In genomic region chr17:55722016-55722706, GRCh38 we compare ENCODE assay signal across 11 cellular contexts. TPM values are rescaled to one million over a fixed set of nuclear protein-coding genes. Genes with fewer than 3 reads are reported as not detected.
A peak's percentile ranks its signal among the peaks of the same experiment; 100 is the strongest.
DNase-seq lines count a peak whose midpoint lies in the region; ATAC-seq, FAIRE-seq and TF ChIP-seq lines count a peak whose summit lies in the region.
"Had no signal": no experiment of that assay in that cellular context is flagged by ENCODE, and none has a peak within 500 bp of the region (broad histone marks: within the 10 kb centered on the region; RNA-seq: fewer than 3 reads in every experiment).

No MANE protein-coding gene starts in this region.

- H3K4me3 ChIP-seq in BJ (ENCODE audit: low read depth, low read length) (peak overlapping the region; percentile 10), K562 (no peak overlapping the region), right cardiac atrium (ENCODE audit: low read length) (peak overlapping the region; percentile 39)

- ATAC-seq in K562 (peak; percentile 13; the same call in 1 of the 3 replicates), right cardiac atrium (no peak), GM18519 (IDR thresholded peaks at IDR 0.05; ENCODE audit: low FRiP score, unreplicated experiment) (no peak)

- intact Hi-C loops in K562 (cut with micrococcal nuclease), result no loop called here
- intact Hi-C loops in right cardiac atrium (cut with DNase I), result no loop called here

- no peak for FAIRE-seq in K562 (lab: Jason Lieb, UNC)
- FAIRE-seq: D721Med, GM18507 had no signal

- H3K9me3 ChIP-seq in K562 (replicated peaks; ENCODE audit: control insufficient read depth, insufficient read depth, low read depth, low read length) (no peaks in the 10 kb centered on the region), right cardiac atrium (ENCODE audit: control insufficient read depth, low read length) (no peaks in the 10 kb centered on the region)

- DNase-seq in BJ (ENCODE audit: low read depth), result no peak
- DNase-seq in K562 (ENCODE audit: extremely low read depth in 1 of 4, low spot score in 3 of 4), result no peak
- DNase-seq in right cardiac atrium, result no peak
- peak; percentile 31 for DNase-seq in retina
- DNase-seq in AG08396 (ENCODE audit: low spot score), result no peak
- no peak for DNase-seq in foreskin melanocyte
- DNase-seq in GM03348 (ENCODE audit: low spot score), result no peak
- DNase-seq: caudate nucleus had no signal

- TF ChIP-seq EP300 in K562 (IDR thresholded peaks at IDR 0.05; ENCODE audit: low read length), result 0 out of 2 replicates have a peak, but pooled peaks have one; percentile 21

- POLR2A ChIA-PET in BJ (lab: Charles Lee), result no interaction called here
- POLR2A ChIA-PET in K562 (lab: Yijun Ruan, JAX), result interaction anchor here (0.9 to 3.7 kb wide), 3 partner anchors 10 to 14 kb away, joined by 3 to 12 read pairs (median 4); no protein-coding TSS in a partner anchor

- TF ChIP-seq POLR2A in K562 (conservative IDR thresholded peaks at IDR 0.05), result no peak

- H3K9ac ChIP-seq in K562 (ENCODE audit: insufficient read depth in 1 of 2, low read depth in 2 of 2, low read length in 2 of 2), result peak overlapping the region; percentile 22 to 57; a peak in 2 of 4 replicates

- in situ Hi-C loops in K562 (cut with MboI), result loop anchor here (5.0 kb wide), 1 partner anchor 45 kb away; no protein-coding TSS in a partner anchor

- no TSS peak for BruUV-seq in K562 (replicated peaks; lab: Mats Ljungman, UMichigan)

- peak overlapping the region; percentile 58 for H2AFZ ChIP-seq in K562 (ENCODE audit: low read depth, low read length)

- TF ChIP-seq RAD21 in K562 (CRISPR knock-in tag; conservative IDR thresholded peaks at IDR 0.05 in 1 of 2, IDR thresholded peaks at IDR 0.05 in 1 of 2), result no peak

- H4K20me1 ChIP-seq in K562 (replicated peaks; ENCODE audit: control insufficient read depth, insufficient read depth, low read length), result no peaks in the 10 kb centered on the region

- 19% methylated on average over 5 of the region's 5 CpGs for WGBS in K562 (ENCODE audit: insufficient coverage, low coverage, missing lambda C conversion rate)
- 48% methylated on average over 5 of the region's 5 CpGs for WGBS in right cardiac atrium

- peaks cover 3 to 6% of the 10 kb centered on the region in 2 experiments; a peak in 3 of 5 replicates for H3K4me1 ChIP-seq in K562 (replicated peaks in 1 of 2; ENCODE audit: control insufficient read depth in 2 of 2, insufficient read depth in 2 of 2, low read length in 2 of 2)
- H3K4me1 ChIP-seq in right cardiac atrium (ENCODE audit: control insufficient read depth, insufficient read depth, low read length), result peaks cover 6% of the 10 kb centered on the region

- H3K27me3 ChIP-seq in BJ (ENCODE audit: control insufficient read depth, insufficient read depth, low read length), result 0 out of 2 replicates have a peak, but pooled peaks cover 1% of the 10 kb centered on the region
- no peaks in the 10 kb centered on the region for H3K27me3 ChIP-seq in K562 (ENCODE audit: control insufficient read depth in 2 of 2, insufficient read depth in 2 of 2, low read length in 2 of 2)
- no peaks in the 10 kb centered on the region for H3K27me3 ChIP-seq in right cardiac atrium (ENCODE audit: control insufficient read depth, insufficient read depth)

- H3K36me3 ChIP-seq in BJ (ENCODE audit: control insufficient read depth, insufficient read depth, low read length) (no peaks in the 10 kb centered on the region), K562 (ENCODE audit: control insufficient read depth, insufficient read depth, low read length) (no peaks in the 10 kb centered on the region)

- H3K4me2 ChIP-seq in K562 (ENCODE audit: insufficient read depth, low read length), result peak overlapping the region; percentile 54

- CTCF ChIA-PET in BJ (lab: Yijun Ruan, JAX) (interaction anchor here (0.6 to 8.2 kb wide), 9 partner anchors 13 to 598 kb away, joined by 3 to 60 read pairs (median 4); no protein-coding TSS in a partner anchor), K562 (lab: Yijun Ruan, JAX; ENCODE audit: low intra/inter-chr PET ratio) (no interaction called here)

- no peak overlapping the region for H3K27ac ChIP-seq in K562 (ENCODE audit: extremely low read depth, low read depth, low read length)
- no peak overlapping the region for H3K27ac ChIP-seq in right cardiac atrium (ENCODE audit: low read length)

- TF ChIP-seq CTCF in BJ (IDR thresholded peaks at IDR 0.05; ENCODE audit: insufficient read depth, low read depth, low read length) (no peak), K562 (IDR thresholded peaks at IDR 0.05 in 2 of 3, conservative IDR thresholded peaks at IDR 0.05 in 1 of 3; ENCODE audit: insufficient read depth in 2 of 3, low read depth in 1 of 3, low read length in 3 of 3) (no peak)

- H3K79me2 ChIP-seq in K562 (ENCODE audit: control insufficient read depth, insufficient read depth, low read length), result no peaks in the 10 kb centered on the region

- H3K9me1 ChIP-seq in K562 (ENCODE audit: control insufficient read depth, insufficient read depth, low read length), result no peaks in the 10 kb centered on the region

TF ChIP-seq in K562, 482 proteins besides CTCF, POLR2A, EP300 and RAD21 (continues in another document):
- TF ChIP-seq PKNOX1 (IDR thresholded peaks at IDR 0.05), result peak; percentile 61
- TF ChIP-seq RCOR1 (IDR thresholded peaks at IDR 0.05; ENCODE audit: borderline replicate concordance in 1 of 2, low read depth in 2 of 2, low read length in 2 of 2), result peak in 1 of 2 experiments; percentile 70; a peak in 1 of 4 replicates
- TF ChIP-seq ZBTB17 (CRISPR knock-in tag; IDR thresholded peaks at IDR 0.05), result no peak
- no peak for TF ChIP-seq STAG1 (CRISPR knock-in tag; IDR thresholded peaks at IDR 0.05; ENCODE audit: borderline replicate concordance)
- TF ChIP-seq TCF3 (CRISPR knock-in tag; IDR thresholded peaks at IDR 0.05), result 0 out of 2 replicates have a peak, but pooled peaks have one; percentile 15
- no peak for TF ChIP-seq HMGN3 (IDR thresholded peaks at IDR 0.05; ENCODE audit: borderline replicate concordance, extremely low read depth, insufficient read length, low read depth, low read length)
- TF ChIP-seq MAZ (CRISPR knock-in tag; conservative IDR thresholded peaks at IDR 0.05 in 1 of 2, IDR thresholded peaks at IDR 0.05 in 1 of 2), result 0 out of 4 replicates have a peak, but pooled peaks of 1 of the 2 experiments have one; percentile 22
- TF ChIP-seq NCOR1 (IDR thresholded peaks at IDR 0.05), result peak; percentile 12; the same call in 1 of the 2 replicates

RNA-seq across cellular contexts. Expression of gene TMEM100, which starts 0.5 kb away (rescaled TPM):
- polyA plus RNA-seq in BJ (2011; rRNA removed) (0.07 TPM in 2 replicates), K562 (2011; rRNA removed) (0.14 TPM in 1 of 2 replicates, not detected in the other), K562 (2014; fragmentation: Illumina TruSeq; extraction: Trizol) (0.19 and 0.42 TPM in 2 replicates), K562 (2014; fragmentation: Nextera tagmentation; extraction: Ambion mirVana) (under 1 TPM; 0.13 to 0.18 TPM), K562 (2014; rRNA removed) (0.12 TPM in 1 of 2 replicates, not detected in the other), right cardiac atrium (13.2 TPM)
- polyA minus RNA-seq in BJ (2011; rRNA and poly(A)+ RNA removed), result not detected in 2 replicates
- not detected in 2 replicates for total RNA-seq in K562 (2011; cell fraction: chromatin; rRNA removed; ENCODE audit: low replicate concordance)
- not detected in 2 replicates for total RNA-seq in K562 (2011; cell fraction: nucleolus; rRNA removed)
- total RNA-seq in K562 (2011; cell fraction: nucleoplasm; rRNA removed), result 1.0 and 1.6 TPM in 2 replicates
- total RNA-seq in K562 (2014; rRNA removed) (0.08 and 0.50 TPM in 2 replicates), K562 (2014; rRNA removed; fragmentation: Illumina TruSeq; extraction: Trizol) (0.16 and 0.22 TPM in 2 replicates), K562 (2015; rRNA removed; fragmentation: Illumina TruSeq; extraction: Trizol) (0.23 and 0.29 TPM in 2 replicates), K562 (2021) (0.20 and 0.34 TPM in 2 replicates), right cardiac atrium (10 to 100 TPM; 24.7 to 37.2 (median 31.0) TPM)
- not detected in 2 replicates for polyA plus RNA-seq in K562 (2011; cell fraction: cytosol; rRNA removed)
- 0.25 TPM in 1 of 2 replicates, not detected in the other for polyA plus RNA-seq in K562 (2011; cell fraction: nucleus; rRNA removed)
- polyA plus RNA-seq in K562 (2012), result 0.40 and 0.76 TPM in 2 replicates
- polyA minus RNA-seq in K562 (2011; rRNA and poly(A)+ RNA removed), result 0.09 TPM in 1 of 2 replicates, not detected in the other
- polyA minus RNA-seq in K562 (2011; cell fraction: cytosol; rRNA and poly(A)+ RNA removed), result not detected in 2 replicates
- polyA minus RNA-seq in K562 (2011; cell fraction: nucleus; rRNA and poly(A)+ RNA removed), result 0.56 TPM in 1 of 2 replicates, not detected in the other

RNA-seq across cellular contexts. Expression of gene PCTP, which starts 28.7 kb away (rescaled TPM):
- polyA plus RNA-seq in BJ (2011; rRNA removed) (10.2 and 13.3 TPM in 2 replicates), K562 (2011; rRNA removed) (53.4 and 62.3 TPM in 2 replicates), K562 (2014; fragmentation: Illumina TruSeq; extraction: Trizol) (55.5 and 62.2 TPM in 2 replicates), K562 (2014; fragmentation: Nextera tagmentation; extraction: Ambion mirVana) (10 to 100 TPM; 10.9 to 12.4 TPM), K562 (2014; rRNA removed) (37.4 and 47.1 TPM in 2 replicates), right cardiac atrium (15.0 TPM)
- 6.7 and 6.8 TPM in 2 replicates for polyA minus RNA-seq in BJ (2011; rRNA and poly(A)+ RNA removed)
- 19.4 and 28.2 TPM in 2 replicates for total RNA-seq in K562 (2011; cell fraction: chromatin; rRNA removed; ENCODE audit: low replicate concordance)
- total RNA-seq in K562 (2011; cell fraction: nucleolus; rRNA removed), result 14.7 and 19.2 TPM in 2 replicates
- total RNA-seq in K562 (2011; cell fraction: nucleoplasm; rRNA removed), result 24.1 and 28.7 TPM in 2 replicates
- total RNA-seq in K562 (2014; rRNA removed) (39.8 and 41.2 TPM in 2 replicates), K562 (2014; rRNA removed; fragmentation: Illumina TruSeq; extraction: Trizol) (42.7 and 43.3 TPM in 2 replicates), K562 (2015; rRNA removed; fragmentation: Illumina TruSeq; extraction: Trizol) (48.6 and 48.8 TPM in 2 replicates), K562 (2021) (33.1 and 33.8 TPM in 2 replicates), right cardiac atrium (10 to 100 TPM; 11.9 to 17.6 (median 15.9) TPM)
- 30.1 and 56.9 TPM in 2 replicates for polyA plus RNA-seq in K562 (2011; cell fraction: cytosol; rRNA removed)
- 18.4 and 28.6 TPM in 2 replicates for polyA plus RNA-seq in K562 (2011; cell fraction: nucleus; rRNA removed)
- 44.4 and 45.6 TPM in 2 replicates for polyA plus RNA-seq in K562 (2012)
- 53.5 and 54.3 TPM in 2 replicates for polyA minus RNA-seq in K562 (2011; rRNA and poly(A)+ RNA removed)
- polyA minus RNA-seq in K562 (2011; cell fraction: cytosol; rRNA and poly(A)+ RNA removed), result 14.6 and 16.9 TPM in 2 replicates
- 15.3 and 29.4 TPM in 2 replicates for polyA minus RNA-seq in K562 (2011; cell fraction: nucleus; rRNA and poly(A)+ RNA removed)
